8 cellular contexts compared by ENCODE assay signal in the genomic region with DNA sequence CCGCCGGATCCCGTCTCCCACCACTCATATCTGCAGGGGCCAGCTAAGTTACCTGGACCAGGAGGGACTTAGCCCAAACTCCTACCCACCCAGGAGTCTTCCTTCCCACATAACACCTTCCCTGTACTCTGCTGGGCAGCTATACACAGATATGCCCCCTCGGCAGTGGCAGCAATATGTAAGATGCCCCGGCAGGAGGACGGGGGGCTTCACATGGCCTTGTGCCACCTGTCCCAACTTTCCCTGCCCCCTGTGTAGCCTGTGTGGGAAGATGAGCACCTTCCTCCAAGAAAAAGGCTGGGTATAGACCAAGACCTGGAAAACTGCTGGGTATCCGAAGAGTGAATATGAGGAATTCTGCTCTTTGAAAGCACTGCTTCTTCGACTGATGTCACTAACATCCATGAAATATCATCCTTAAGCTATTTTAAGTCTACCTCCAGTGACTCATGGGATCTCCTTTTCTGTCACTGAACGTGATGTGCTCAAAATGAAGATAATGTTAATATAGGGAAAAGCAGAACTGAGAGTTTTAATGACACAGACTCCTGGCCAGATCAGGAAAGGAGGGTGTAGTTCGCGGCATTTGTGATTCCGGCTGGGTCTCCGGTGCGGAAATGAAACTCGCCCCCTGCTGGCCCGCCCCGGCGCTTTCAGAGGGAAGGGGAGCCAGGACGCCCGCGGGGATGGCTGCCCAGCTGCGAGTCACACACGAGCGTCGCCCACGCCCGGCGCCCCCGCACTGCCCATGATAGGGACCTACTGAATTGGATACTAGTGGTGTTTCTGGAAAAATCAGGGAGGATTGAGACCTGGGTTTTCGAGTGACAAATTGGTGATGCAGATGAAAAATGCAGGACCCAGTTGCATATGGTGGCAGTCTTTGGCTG.
A peak's percentile ranks its signal among the peaks of the same experiment; 100 is the strongest.
DNase-seq lines count a peak whose midpoint lies in the region; ATAC-seq, FAIRE-seq and TF ChIP-seq lines count a peak whose summit lies in the region.

No MANE protein-coding gene starts in this region.

- H3K9me3 ChIP-seq in HUES6 (ENCODE audit: control insufficient read depth, insufficient read depth, low read depth, low read length) (no peaks in the 10 kb centered on the region), astrocyte (ENCODE audit: insufficient read depth, low read depth, low read length) (no peaks in the 10 kb centered on the region), iPS DF 6.9 (ENCODE audit: control insufficient read depth, insufficient read depth, low read length) (no peaks in the 10 kb centered on the region), skeletal muscle tissue (ENCODE audit: control insufficient read depth in 3 of 3, low read length in 3 of 3) (no peaks in the 10 kb centered on the region)

- H3K27me3 ChIP-seq in HUES6 (ENCODE audit: control insufficient read depth, insufficient read depth, low read length) (no peaks in the 10 kb centered on the region), astrocyte (ENCODE audit: insufficient read depth, low read length) (peaks cover 10% of the 10 kb centered on the region), iPS DF 6.9 (ENCODE audit: control insufficient read depth, insufficient read depth, low read length) (no peaks in the 10 kb centered on the region), skeletal muscle tissue (ENCODE audit: control insufficient read depth in 3 of 3, insufficient read depth in 3 of 3, low read length in 3 of 3) (peaks cover 0 to 6% (median 6%) of the 10 kb centered on the region in 3 donors)

- peaks cover 4% of the 10 kb centered on the region for H3K36me3 Mint-ChIP-seq in T-helper 2 cell treated with Interferon-gamma antibody and Interleukin-4, amounts not matched to agents 5 μg/mL and 100 μg/mL, for 36 hours (ENCODE audit: low read depth)
- H3K36me3 Mint-ChIP-seq in astrocyte (ENCODE audit: low read depth, unreplicated experiment) = no peaks in the 10 kb centered on the region

- H3K9ac ChIP-seq in HUES6 (ENCODE audit: low read length) (peak overlapping the region; percentile 6), astrocyte (ENCODE audit: low read length) (no peak overlapping the region), skeletal muscle tissue (ENCODE audit: low read depth in 1 of 3, low read length in 3 of 3) (peak overlapping the region in 2 of 3 donors; percentile 10 to 65)

- peak overlapping the region; percentile 78 for H3K4me2 ChIP-seq in astrocyte (ENCODE audit: low read length)

- TF ChIP-seq CTCF in astrocyte (IDR thresholded peaks at IDR 0.05; ENCODE audit: insufficient read depth, low read depth, low read length) = peak; percentile 50

- H4K20me1 ChIP-seq in astrocyte (ENCODE audit: insufficient read depth, low read length) = no peaks in the 10 kb centered on the region

- H3K36me3 ChIP-seq in HUES6 (ENCODE audit: control insufficient read depth, insufficient read depth, low read length) (no peaks in the 10 kb centered on the region), astrocyte (ENCODE audit: insufficient read depth, low read length) (no peaks in the 10 kb centered on the region), iPS DF 6.9 (ENCODE audit: control insufficient read depth, insufficient read depth, low read length) (no peaks in the 10 kb centered on the region), skeletal muscle tissue (ENCODE audit: control insufficient read depth in 3 of 3, insufficient read depth in 3 of 3, low read length in 3 of 3) (no peaks in the 10 kb centered on the region)

- peaks cover 25% of the 10 kb centered on the region for H3K4me1 Mint-ChIP-seq in T-helper 2 cell treated with Interferon-gamma antibody and Interleukin-4, amounts not matched to agents 5 μg/mL and 100 μg/mL, for 36 hours (ENCODE audit: low read depth)
- peaks cover 5% of the 10 kb centered on the region for H3K4me1 Mint-ChIP-seq in astrocyte (ENCODE audit: low read depth, unreplicated experiment)

- peak; percentile 80 for DNase-seq in D341Med (ENCODE audit: low spot score)
- peak; percentile 65 for DNase-seq in T-helper 2 cell treated with Interferon-gamma antibody and Interleukin-4, amounts not matched to agents 5 μg/mL and 100 μg/mL, for 36 hours (ENCODE audit: low spot score)
- DNase-seq in astrocyte (ENCODE audit: low read depth) = no peak
- DNase-seq in iPS DF 6.9 (ENCODE audit: low read depth, low spot score) = no peak
- no peak for DNase-seq in cortex of kidney (lab: John Stamatoyannopoulos, UW)

- no peak overlapping the region for H3K27ac Mint-ChIP-seq in T-helper 2 cell treated with Interferon-gamma antibody and Interleukin-4, amounts not matched to agents 5 μg/mL and 100 μg/mL, for 36 hours
- no peak overlapping the region for H3K27ac Mint-ChIP-seq in astrocyte (ENCODE audit: unreplicated experiment)

- H3K4me3 Mint-ChIP-seq in T-helper 2 cell treated with Interferon-gamma antibody and Interleukin-4, amounts not matched to agents 5 μg/mL and 100 μg/mL, for 36 hours = peak overlapping the region; percentile 86
- peak overlapping the region; percentile 64 for H3K4me3 Mint-ChIP-seq in astrocyte (ENCODE audit: unreplicated experiment)

- peaks cover 3% of the 10 kb centered on the region for H3K27me3 Mint-ChIP-seq in T-helper 2 cell treated with Interferon-gamma antibody and Interleukin-4, amounts not matched to agents 5 μg/mL and 100 μg/mL, for 36 hours (ENCODE audit: low read depth)
- peaks cover 17% of the 10 kb centered on the region for H3K27me3 Mint-ChIP-seq in astrocyte (ENCODE audit: low read depth, unreplicated experiment)

- no peak for FAIRE-seq in astrocyte (lab: Jason Lieb, UNC)

- peaks cover 6% of the 10 kb centered on the region for H3K4me1 ChIP-seq in HUES6 (ENCODE audit: control insufficient read depth, insufficient read depth, low read length)
- H3K4me1 ChIP-seq in astrocyte (ENCODE audit: insufficient read depth, low read length) = no peaks in the 10 kb centered on the region
- H3K4me1 ChIP-seq in iPS DF 6.9 (ENCODE audit: control insufficient read depth, insufficient read depth, low read length) = peaks cover 3% of the 10 kb centered on the region; the same call in 1 of the 2 replicates
- peaks cover 9 to 16% (median 13%) of the 10 kb centered on the region in 3 donors for H3K4me1 ChIP-seq in skeletal muscle tissue (ENCODE audit: control insufficient read depth in 3 of 3, insufficient read depth in 3 of 3, low read length in 3 of 3)

- WGBS in iPS DF 6.9 (ENCODE audit: insufficient coverage, insufficient read length) = no CpG with 5 or more reads among the region's 30 CpGs

- no peak overlapping the region for H3K27ac ChIP-seq in HUES6 (ENCODE audit: low read depth, low read length)
- no peak overlapping the region for H3K27ac ChIP-seq in astrocyte (ENCODE audit: low read depth, low read length)
- H3K27ac ChIP-seq in iPS DF 6.9 (ENCODE audit: low read length) = no peak overlapping the region
- H3K27ac ChIP-seq in skeletal muscle tissue (ENCODE audit: low read depth, low read length) = peak overlapping the region; percentile 9

- ATAC-seq in GM21390 (IDR thresholded peaks at IDR 0.05; ENCODE audit: unreplicated experiment) = peak; percentile 61

- H3K4me3 ChIP-seq in HUES6 (ENCODE audit: low read depth, low read length) = peak overlapping the region; percentile 79
- H3K4me3 ChIP-seq in astrocyte (ENCODE audit: insufficient read depth, low read depth, low read length) = peak overlapping the region; percentile 8
- H3K4me3 ChIP-seq in iPS DF 6.9 (ENCODE audit: low read length) = peak overlapping the region; percentile 74; the same call in 1 of the 2 replicates
- peak overlapping the region; percentile 54 to 64 (median 56) for H3K4me3 ChIP-seq in skeletal muscle tissue (ENCODE audit: low read length in 3 of 3)

- no peaks in the 10 kb centered on the region for H3K9me3 Mint-ChIP-seq in T-helper 2 cell treated with Interferon-gamma antibody and Interleukin-4, amounts not matched to agents 5 μg/mL and 100 μg/mL, for 36 hours
- no peaks in the 10 kb centered on the region for H3K9me3 Mint-ChIP-seq in astrocyte (ENCODE audit: unreplicated experiment)

- H2AFZ ChIP-seq in astrocyte (ENCODE audit: low read depth, low read length) = peak overlapping the region; percentile 68

- H3K79me2 ChIP-seq in astrocyte (ENCODE audit: insufficient read depth, low read length) = no peaks in the 10 kb centered on the region

Comparison
In these comparisons a context has a peak if more than half of its experiments do, and no peak if none do; other contexts are left out.
1. DNase-seq: peak in D341Med (single experiment) and T-helper 2 cell treated with Interferon-gamma antibody and Interleukin-4, amounts not matched to agents 5 μg/mL and 100 μg/mL, for 36 hours (single experiment); none in astrocyte (single experiment), iPS DF 6.9 (single experiment) and cortex of kidney (single experiment).
2. H3K4me3 ChIP-seq: peak in every context shown above with its lines; median percentile 79 in HUES6; 74 in iPS DF 6.9; 56 in skeletal muscle tissue; 8 in astrocyte.